12 cellular contexts compared by ENCODE assay signal in genomic region chr2:42123426-42123825, GRCh38. TPM values are rescaled to one million over a fixed set of nuclear protein-coding genes. Genes with fewer than 3 reads are reported as not detected.
DNase-seq lines count a peak whose midpoint lies in the region; ATAC-seq and TF ChIP-seq lines count a peak whose summit lies in the region.
"Had no signal": no experiment of that assay in that cellular context is flagged by ENCODE, and none has a peak within 500 bp of the region (broad histone marks: within the 10 kb centered on the region; RNA-seq: fewer than 3 reads in every experiment).

No MANE protein-coding gene starts in this region.

- H3K4me3 ChIP-seq in urinary bladder (ENCODE audit: low read depth, low read length), result no peak overlapping the region
- no peak overlapping the region for H3K4me3 ChIP-seq in sigmoid colon
- H3K4me3 ChIP-seq: PC-9, suprapubic skin had no signal

- H3K27ac ChIP-seq in urinary bladder (ENCODE audit: low read depth) (peak overlapping the region; percentile 15), sigmoid colon (no peak overlapping the region)
- H3K27ac ChIP-seq: PC-9, suprapubic skin had no signal

- DNase-seq in activated naive CD4-positive, alpha-beta T cell treated with anti-CD3 and anti-CD28 coated beads for 36 hours, result no peak
- no peak for DNase-seq in activated naive CD4-positive, alpha-beta T cell (lab: John Stamatoyannopoulos, UW)
- DNase-seq in activated CD4-positive, alpha-beta memory T cell treated with anti-CD3 and anti-CD28 coated beads for 36 hours, result no peak
- DNase-seq in mesothelial cell of epicardium (ENCODE audit: low spot score in 2 of 2, unreplicated experiment in 2 of 2), result no peak
- no peak for DNase-seq in sigmoid colon
- DNase-seq: erythroblast, NCI-H226 had no signal

- POLR2A ChIA-PET in activated CD4-positive, alpha-beta memory T cell treated with anti-CD3 and anti-CD28 coated beads for 36 hours (lab: Charles Lee), result interaction anchor here (1.2 to 2.3 kb wide), 3 partner anchors 9 to 18 kb away, joined by 3 to 11 read pairs (median 5); no protein-coding TSS in a partner anchor

- no peak for ATAC-seq in GM19035 (IDR thresholded peaks at IDR 0.05; ENCODE audit: unreplicated experiment)
- no peak for ATAC-seq in GM19455 (IDR thresholded peaks at IDR 0.05; ENCODE audit: unreplicated experiment)

- CTCF ChIA-PET in activated naive CD4-positive, alpha-beta T cell treated with anti-CD3 and anti-CD28 coated beads for 36 hours (lab: Charles Lee), result interaction anchor here (0.7 to 1.2 kb wide), 3 partner anchors 18 to 251 kb away, joined by 3 to 4 read pairs (median 3); no protein-coding TSS in a partner anchor
- CTCF ChIA-PET in activated CD4-positive, alpha-beta memory T cell treated with anti-CD3 and anti-CD28 coated beads for 36 hours (lab: Charles Lee), result interaction anchor here (1.3 to 1.5 kb wide), 2 partner anchors 28 to 33 kb away, joined by 3 to 4 read pairs; no protein-coding TSS in a partner anchor

- no peaks in the 10 kb centered on the region for H3K9me3 ChIP-seq in sigmoid colon
- H3K9me3 ChIP-seq: suprapubic skin had no signal

- H3K4me1 Mint-ChIP-seq in activated naive CD4-positive, alpha-beta T cell treated with anti-CD3 and anti-CD28 coated beads for 36 hours (ENCODE audit: low read depth), result peaks cover 56% of the 10 kb centered on the region
- H3K4me1 Mint-ChIP-seq in activated CD4-positive, alpha-beta memory T cell treated with anti-CD3 and anti-CD28 coated beads for 36 hours (ENCODE audit: low read depth), result peaks cover 54% of the 10 kb centered on the region
- H3K4me1 Mint-ChIP-seq in mesothelial cell of epicardium, result peaks cover 45% of the 10 kb centered on the region

- no peaks in the 10 kb centered on the region for H3K27me3 Mint-ChIP-seq in activated naive CD4-positive, alpha-beta T cell treated with anti-CD3 and anti-CD28 coated beads for 36 hours (ENCODE audit: low read depth)
- H3K27me3 Mint-ChIP-seq in activated CD4-positive, alpha-beta memory T cell treated with anti-CD3 and anti-CD28 coated beads for 36 hours, result no peaks in the 10 kb centered on the region
- H3K27me3 Mint-ChIP-seq in mesothelial cell of epicardium (ENCODE audit: low read depth), result no peaks in the 10 kb centered on the region

- H3K9me3 Mint-ChIP-seq in activated naive CD4-positive, alpha-beta T cell treated with anti-CD3 and anti-CD28 coated beads for 36 hours, result peaks cover 4% of the 10 kb centered on the region
- H3K9me3 Mint-ChIP-seq in activated CD4-positive, alpha-beta memory T cell treated with anti-CD3 and anti-CD28 coated beads for 36 hours, result peaks cover 11% of the 10 kb centered on the region
- no peaks in the 10 kb centered on the region for H3K9me3 Mint-ChIP-seq in mesothelial cell of epicardium

- peak overlapping the region; percentile 49 for H3K4me3 Mint-ChIP-seq in activated naive CD4-positive, alpha-beta T cell treated with anti-CD3 and anti-CD28 coated beads for 36 hours
- peak overlapping the region; percentile 23 for H3K4me3 Mint-ChIP-seq in activated CD4-positive, alpha-beta memory T cell treated with anti-CD3 and anti-CD28 coated beads for 36 hours
- H3K4me3 Mint-ChIP-seq in mesothelial cell of epicardium, result no peak overlapping the region

- intact Hi-C loops in activated naive CD4-positive, alpha-beta T cell treated with anti-CD3 and anti-CD28 coated beads for 36 hours (cut with micrococcal nuclease), result no loop called here
- intact Hi-C loops in activated CD4-positive, alpha-beta memory T cell treated with anti-CD3 and anti-CD28 coated beads for 36 hours (cut with micrococcal nuclease), result no loop called here
- intact Hi-C loops in sigmoid colon (cut with DNase I), result no loop called here

- peaks cover 5% of the 10 kb centered on the region for H3K36me3 Mint-ChIP-seq in activated naive CD4-positive, alpha-beta T cell treated with anti-CD3 and anti-CD28 coated beads for 36 hours (ENCODE audit: low read depth)
- H3K36me3 Mint-ChIP-seq in activated CD4-positive, alpha-beta memory T cell treated with anti-CD3 and anti-CD28 coated beads for 36 hours, result peaks cover 8% of the 10 kb centered on the region
- no peaks in the 10 kb centered on the region for H3K36me3 Mint-ChIP-seq in mesothelial cell of epicardium

- H3K4me1 ChIP-seq in urinary bladder (ENCODE audit: insufficient read depth) (no peaks in the 10 kb centered on the region), sigmoid colon (peaks cover 0 to 15% (median 12%) of the 10 kb centered on the region in 4 donors)

- H3K27me3 ChIP-seq in sigmoid colon, result no peaks in the 10 kb centered on the region
- H3K27me3 ChIP-seq: suprapubic skin had no signal

- H3K27ac Mint-ChIP-seq in activated naive CD4-positive, alpha-beta T cell treated with anti-CD3 and anti-CD28 coated beads for 36 hours, result peak overlapping the region; percentile 73
- H3K27ac Mint-ChIP-seq in activated CD4-positive, alpha-beta memory T cell treated with anti-CD3 and anti-CD28 coated beads for 36 hours, result peak overlapping the region; percentile 70
- peak overlapping the region; percentile 35 for H3K27ac Mint-ChIP-seq in mesothelial cell of epicardium

- no peak for TF ChIP-seq POLR2A in sigmoid colon (IDR thresholded peaks at IDR 0.05)

- H3K36me3 ChIP-seq in urinary bladder (ENCODE audit: insufficient read depth) (no peaks in the 10 kb centered on the region), sigmoid colon (no peaks in the 10 kb centered on the region)
- H3K36me3 ChIP-seq: suprapubic skin had no signal

- no peak for TF ChIP-seq CTCF in mesothelial cell of epicardium (IDR thresholded peaks at IDR 0.05; ENCODE audit: unreplicated experiment)
- TF ChIP-seq CTCF in sigmoid colon (IDR thresholded peaks at IDR 0.05), result no peak

- TF ChIP-seq EP300 in sigmoid colon (IDR thresholded peaks at IDR 0.05), result no peak

RNA-seq across cellular contexts. Expression of gene EML4, which starts 45.7 kb away (rescaled TPM):
- total RNA-seq in activated naive CD4-positive, alpha-beta T cell treated with anti-CD3 and anti-CD28 coated beads for 36 hours, result 10 to 100 TPM; 65.8 to 65.9 TPM
- 10 to 100 TPM; 67.4 to 69.8 TPM for total RNA-seq in activated CD4-positive, alpha-beta memory T cell treated with anti-CD3 and anti-CD28 coated beads for 36 hours
- 93.4 to 97.2 TPM (median 95.6 TPM) in 3 replicates for total RNA-seq in mesothelial cell of epicardium
- total RNA-seq in urinary bladder, result 93.6 TPM
- 11.4 TPM for polyA plus RNA-seq in urinary bladder
- total RNA-seq in sigmoid colon, result 10 to 100 TPM; 16.1 to 23.8 (median 20.6) TPM
- polyA plus RNA-seq in sigmoid colon, result 10 to 100 TPM; 16.2 to 27.8 (median 17.6) TPM
